ENCODE assay signal across 1 cellular context in the genomic region with DNA sequence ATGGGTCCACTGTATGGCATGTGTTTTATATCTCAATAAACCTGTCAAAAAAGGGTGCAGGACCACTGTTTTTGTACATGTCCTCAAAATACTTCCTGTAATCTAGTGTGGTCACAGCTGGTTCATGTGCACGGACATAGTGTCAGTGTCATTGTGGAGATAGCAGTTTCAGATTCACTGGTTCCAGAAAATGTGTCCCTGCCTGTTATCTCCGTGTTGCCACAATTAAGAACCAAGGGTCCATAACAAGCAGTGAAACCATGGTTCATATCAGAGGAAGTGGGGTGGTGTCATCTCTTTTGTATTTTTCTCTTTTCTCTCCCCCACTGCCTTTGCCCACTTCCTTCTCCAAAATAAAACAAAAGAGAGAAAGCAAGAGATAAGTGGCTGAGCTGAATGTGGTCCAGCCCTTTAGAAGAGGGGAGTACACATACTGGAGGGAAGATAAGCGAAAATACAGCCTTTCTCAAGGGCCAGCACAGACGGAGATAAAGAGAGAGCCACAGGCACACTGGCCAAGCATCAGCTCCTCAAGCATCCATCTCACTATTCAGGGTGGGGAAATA.
A peak's percentile ranks its signal among the peaks of the same experiment; 100 is the strongest.
TF ChIP-seq lines count a peak whose summit lies in the region.

No MANE protein-coding gene starts in this region.

TF ChIP-seq in K562, 482 proteins besides CTCF, POLR2A, EP300 and RAD21 (continued from another document and continues in another):
- TF ChIP-seq, protein P1, sequence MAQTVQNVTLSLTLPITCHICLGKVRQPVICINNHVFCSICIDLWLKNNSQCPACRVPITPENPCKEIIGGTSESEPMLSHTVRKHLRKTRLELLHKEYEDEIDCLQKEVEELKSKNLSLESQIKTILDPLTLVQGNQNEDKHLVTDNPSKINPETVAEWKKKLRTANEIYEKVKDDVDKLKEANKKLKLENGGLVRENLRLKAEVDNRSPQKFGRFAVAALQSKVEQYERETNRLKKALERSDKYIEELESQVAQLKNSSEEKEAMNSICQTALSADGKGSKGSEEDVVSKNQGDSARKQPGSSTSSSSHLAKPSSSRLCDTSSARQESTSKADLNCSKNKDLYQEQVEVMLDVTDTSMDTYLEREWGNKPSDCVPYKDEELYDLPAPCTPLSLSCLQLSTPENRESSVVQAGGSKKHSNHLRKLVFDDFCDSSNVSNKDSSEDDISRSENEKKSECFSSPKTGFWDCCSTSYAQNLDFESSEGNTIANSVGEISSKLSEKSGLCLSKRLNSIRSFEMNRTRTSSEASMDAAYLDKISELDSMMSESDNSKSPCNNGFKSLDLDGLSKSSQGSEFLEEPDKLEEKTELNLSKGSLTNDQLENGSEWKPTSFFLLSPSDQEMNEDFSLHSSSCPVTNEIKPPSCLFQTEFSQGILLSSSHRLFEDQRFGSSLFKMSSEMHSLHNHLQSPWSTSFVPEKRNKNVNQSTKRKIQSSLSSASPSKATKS (CRISPR knock-in tag; IDR thresholded peaks at IDR 0.05), result no peak
- TF ChIP-seq, protein P2, sequence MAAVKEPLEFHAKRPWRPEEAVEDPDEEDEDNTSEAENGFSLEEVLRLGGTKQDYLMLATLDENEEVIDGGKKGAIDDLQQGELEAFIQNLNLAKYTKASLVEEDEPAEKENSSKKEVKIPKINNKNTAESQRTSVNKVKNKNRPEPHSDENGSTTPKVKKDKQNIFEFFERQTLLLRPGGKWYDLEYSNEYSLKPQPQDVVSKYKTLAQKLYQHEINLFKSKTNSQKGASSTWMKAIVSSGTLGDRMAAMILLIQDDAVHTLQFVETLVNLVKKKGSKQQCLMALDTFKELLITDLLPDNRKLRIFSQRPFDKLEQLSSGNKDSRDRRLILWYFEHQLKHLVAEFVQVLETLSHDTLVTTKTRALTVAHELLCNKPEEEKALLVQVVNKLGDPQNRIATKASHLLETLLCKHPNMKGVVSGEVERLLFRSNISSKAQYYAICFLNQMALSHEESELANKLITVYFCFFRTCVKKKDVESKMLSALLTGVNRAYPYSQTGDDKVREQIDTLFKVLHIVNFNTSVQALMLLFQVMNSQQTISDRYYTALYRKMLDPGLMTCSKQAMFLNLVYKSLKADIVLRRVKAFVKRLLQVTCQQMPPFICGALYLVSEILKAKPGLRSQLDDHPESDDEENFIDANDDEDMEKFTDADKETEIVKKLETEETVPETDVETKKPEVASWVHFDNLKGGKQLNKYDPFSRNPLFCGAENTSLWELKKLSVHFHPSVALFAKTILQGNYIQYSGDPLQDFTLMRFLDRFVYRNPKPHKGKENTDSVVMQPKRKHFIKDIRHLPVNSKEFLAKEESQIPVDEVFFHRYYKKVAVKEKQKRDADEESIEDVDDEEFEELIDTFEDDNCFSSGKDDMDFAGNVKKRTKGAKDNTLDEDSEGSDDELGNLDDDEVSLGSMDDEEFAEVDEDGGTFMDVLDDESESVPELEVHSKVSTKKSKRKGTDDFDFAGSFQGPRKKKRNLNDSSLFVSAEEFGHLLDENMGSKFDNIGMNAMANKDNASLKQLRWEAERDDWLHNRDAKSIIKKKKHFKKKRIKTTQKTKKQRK (IDR thresholded peaks at IDR 0.05; ENCODE audit: borderline replicate concordance, low read depth, low read length), result no peak
- no peak for TF ChIP-seq ZNF347 (CRISPR knock-in tag; IDR thresholded peaks at IDR 0.05; ENCODE audit: low read depth)
- no peak for TF ChIP-seq GTF2A2 (tag; IDR thresholded peaks at IDR 0.05)
- TF ChIP-seq, protein P3, sequence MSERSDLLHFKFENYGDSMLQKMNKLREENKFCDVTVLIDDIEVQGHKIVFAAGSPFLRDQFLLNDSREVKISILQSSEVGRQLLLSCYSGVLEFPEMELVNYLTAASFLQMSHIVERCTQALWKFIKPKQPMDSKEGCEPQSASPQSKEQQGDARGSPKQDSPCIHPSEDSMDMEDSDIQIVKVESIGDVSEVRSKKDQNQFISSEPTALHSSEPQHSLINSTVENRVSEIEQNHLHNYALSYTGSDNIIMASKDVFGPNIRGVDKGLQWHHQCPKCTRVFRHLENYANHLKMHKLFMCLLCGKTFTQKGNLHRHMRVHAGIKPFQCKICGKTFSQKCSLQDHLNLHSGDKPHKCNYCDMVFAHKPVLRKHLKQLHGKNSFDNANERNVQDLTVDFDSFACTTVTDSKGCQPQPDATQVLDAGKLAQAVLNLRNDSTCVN (CRISPR knock-in tag; IDR thresholded peaks at IDR 0.05), result no peak
- TF ChIP-seq, protein P4, sequence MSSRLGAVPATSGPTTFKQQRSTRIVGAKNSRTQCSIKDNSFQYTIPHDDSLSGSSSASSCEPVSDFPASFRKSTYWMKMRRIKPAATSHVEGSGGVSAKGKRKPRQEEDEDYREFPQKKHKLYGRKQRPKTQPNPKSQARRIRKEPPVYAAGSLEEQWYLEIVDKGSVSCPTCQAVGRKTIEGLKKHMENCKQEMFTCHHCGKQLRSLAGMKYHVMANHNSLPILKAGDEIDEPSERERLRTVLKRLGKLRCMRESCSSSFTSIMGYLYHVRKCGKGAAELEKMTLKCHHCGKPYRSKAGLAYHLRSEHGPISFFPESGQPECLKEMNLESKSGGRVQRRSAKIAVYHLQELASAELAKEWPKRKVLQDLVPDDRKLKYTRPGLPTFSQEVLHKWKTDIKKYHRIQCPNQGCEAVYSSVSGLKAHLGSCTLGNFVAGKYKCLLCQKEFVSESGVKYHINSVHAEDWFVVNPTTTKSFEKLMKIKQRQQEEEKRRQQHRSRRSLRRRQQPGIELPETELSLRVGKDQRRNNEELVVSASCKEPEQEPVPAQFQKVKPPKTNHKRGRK (tag; IDR thresholded peaks at IDR 0.05), result no peak
- no peak for TF ChIP-seq ILF3 (IDR thresholded peaks at IDR 0.05; ENCODE audit: borderline replicate concordance)
- TF ChIP-seq NELFE (IDR thresholded peaks at IDR 0.05; ENCODE audit: insufficient read depth, insufficient read length), result no peak
- no peak for TF ChIP-seq XRCC5 (IDR thresholded peaks at IDR 0.05; ENCODE audit: low read depth, low read length)
- TF ChIP-seq ILK (tag; IDR thresholded peaks at IDR 0.05; ENCODE audit: borderline replicate concordance, low read depth), result no peak
- TF ChIP-seq BMI1 (IDR thresholded peaks at IDR 0.05; ENCODE audit: low read length), result no peak
- no peak for TF ChIP-seq PTTG1 (tag; IDR thresholded peaks at IDR 0.05; ENCODE audit: low read depth)
- no peak for TF ChIP-seq SRSF3 (IDR thresholded peaks at IDR 0.05; ENCODE audit: insufficient read depth, low read length)
- TF ChIP-seq CTBP1 (IDR thresholded peaks at IDR 0.05; ENCODE audit: borderline replicate concordance), result peak; percentile 94
- TF ChIP-seq SIRT6 (IDR thresholded peaks at IDR 0.05; ENCODE audit: low read depth, low read length), result no peak
- peak; percentile 52; the same call in 1 of the 2 replicates for TF ChIP-seq L3MBTL2 (IDR thresholded peaks at IDR 0.05)
- TF ChIP-seq, protein P5, sequence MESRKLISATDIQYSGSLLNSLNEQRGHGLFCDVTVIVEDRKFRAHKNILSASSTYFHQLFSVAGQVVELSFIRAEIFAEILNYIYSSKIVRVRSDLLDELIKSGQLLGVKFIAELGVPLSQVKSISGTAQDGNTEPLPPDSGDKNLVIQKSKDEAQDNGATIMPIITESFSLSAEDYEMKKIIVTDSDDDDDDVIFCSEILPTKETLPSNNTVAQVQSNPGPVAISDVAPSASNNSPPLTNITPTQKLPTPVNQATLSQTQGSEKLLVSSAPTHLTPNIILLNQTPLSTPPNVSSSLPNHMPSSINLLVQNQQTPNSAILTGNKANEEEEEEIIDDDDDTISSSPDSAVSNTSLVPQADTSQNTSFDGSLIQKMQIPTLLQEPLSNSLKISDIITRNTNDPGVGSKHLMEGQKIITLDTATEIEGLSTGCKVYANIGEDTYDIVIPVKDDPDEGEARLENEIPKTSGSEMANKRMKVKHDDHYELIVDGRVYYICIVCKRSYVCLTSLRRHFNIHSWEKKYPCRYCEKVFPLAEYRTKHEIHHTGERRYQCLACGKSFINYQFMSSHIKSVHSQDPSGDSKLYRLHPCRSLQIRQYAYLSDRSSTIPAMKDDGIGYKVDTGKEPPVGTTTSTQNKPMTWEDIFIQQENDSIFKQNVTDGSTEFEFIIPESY (CRISPR knock-in tag; IDR thresholded peaks at IDR 0.05), result peak; percentile 42
- TF ChIP-seq DACH1 (IDR thresholded peaks at IDR 0.05; ENCODE audit: partially characterized antibody), result peak; percentile 74
- TF ChIP-seq, protein P6, sequence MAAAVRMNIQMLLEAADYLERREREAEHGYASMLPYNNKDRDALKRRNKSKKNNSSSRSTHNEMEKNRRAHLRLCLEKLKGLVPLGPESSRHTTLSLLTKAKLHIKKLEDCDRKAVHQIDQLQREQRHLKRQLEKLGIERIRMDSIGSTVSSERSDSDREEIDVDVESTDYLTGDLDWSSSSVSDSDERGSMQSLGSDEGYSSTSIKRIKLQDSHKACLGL (CRISPR knock-in tag; IDR thresholded peaks at IDR 0.05; ENCODE audit: borderline replicate concordance, poor library complexity, severe bottlenecking), result no peak
- TF ChIP-seq OTX1 (CRISPR knock-in tag; IDR thresholded peaks at IDR 0.05), result no peak
- no peak for TF ChIP-seq HNRNPUL1 (IDR thresholded peaks at IDR 0.05; ENCODE audit: low read length)
- 0 out of 2 replicates have a peak, but pooled peaks have one; percentile 69 for TF ChIP-seq ZBED1 (IDR thresholded peaks at IDR 0.05)
- no peak for TF ChIP-seq SREBF1 (IDR thresholded peaks at IDR 0.05; ENCODE audit: borderline replicate concordance, low read depth, low read length)
- no peak for TF ChIP-seq DDX20 (tag; IDR thresholded peaks at IDR 0.05; ENCODE audit: low read depth)
- TF ChIP-seq ZNF134 (CRISPR knock-in tag; conservative IDR thresholded peaks at IDR 0.05), result no peak
- TF ChIP-seq SMARCC2 (IDR thresholded peaks at IDR 0.05; ENCODE audit: low read depth), result peak; percentile 75; the same call in 1 of the 2 replicates
- no peak for TF ChIP-seq NCOA4 (IDR thresholded peaks at IDR 0.05; ENCODE audit: partially characterized antibody)
- no peak for TF ChIP-seq JUN (IDR thresholded peaks at IDR 0.05; ENCODE audit: borderline replicate concordance, low read depth, low read length)
- TF ChIP-seq JUN (CRISPR knock-in tag; IDR thresholded peaks at IDR 0.05; ENCODE audit: borderline replicate concordance), result no peak
- no peak for TF ChIP-seq MCM5 (IDR thresholded peaks at IDR 0.05; ENCODE audit: low read depth)
- TF ChIP-seq, protein P7, sequence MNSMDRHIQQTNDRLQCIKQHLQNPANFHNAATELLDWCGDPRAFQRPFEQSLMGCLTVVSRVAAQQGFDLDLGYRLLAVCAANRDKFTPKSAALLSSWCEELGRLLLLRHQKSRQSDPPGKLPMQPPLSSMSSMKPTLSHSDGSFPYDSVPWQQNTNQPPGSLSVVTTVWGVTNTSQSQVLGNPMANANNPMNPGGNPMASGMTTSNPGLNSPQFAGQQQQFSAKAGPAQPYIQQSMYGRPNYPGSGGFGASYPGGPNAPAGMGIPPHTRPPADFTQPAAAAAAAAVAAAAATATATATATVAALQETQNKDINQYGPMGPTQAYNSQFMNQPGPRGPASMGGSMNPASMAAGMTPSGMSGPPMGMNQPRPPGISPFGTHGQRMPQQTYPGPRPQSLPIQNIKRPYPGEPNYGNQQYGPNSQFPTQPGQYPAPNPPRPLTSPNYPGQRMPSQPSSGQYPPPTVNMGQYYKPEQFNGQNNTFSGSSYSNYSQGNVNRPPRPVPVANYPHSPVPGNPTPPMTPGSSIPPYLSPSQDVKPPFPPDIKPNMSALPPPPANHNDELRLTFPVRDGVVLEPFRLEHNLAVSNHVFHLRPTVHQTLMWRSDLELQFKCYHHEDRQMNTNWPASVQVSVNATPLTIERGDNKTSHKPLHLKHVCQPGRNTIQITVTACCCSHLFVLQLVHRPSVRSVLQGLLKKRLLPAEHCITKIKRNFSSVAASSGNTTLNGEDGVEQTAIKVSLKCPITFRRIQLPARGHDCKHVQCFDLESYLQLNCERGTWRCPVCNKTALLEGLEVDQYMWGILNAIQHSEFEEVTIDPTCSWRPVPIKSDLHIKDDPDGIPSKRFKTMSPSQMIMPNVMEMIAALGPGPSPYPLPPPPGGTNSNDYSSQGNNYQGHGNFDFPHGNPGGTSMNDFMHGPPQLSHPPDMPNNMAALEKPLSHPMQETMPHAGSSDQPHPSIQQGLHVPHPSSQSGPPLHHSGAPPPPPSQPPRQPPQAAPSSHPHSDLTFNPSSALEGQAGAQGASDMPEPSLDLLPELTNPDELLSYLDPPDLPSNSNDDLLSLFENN (IDR thresholded peaks at IDR 0.05; ENCODE audit: low read depth in 2 of 2, low read length in 2 of 2), result peak in 1 of 2 experiments; percentile 22; a peak in 1 of 4 replicates
- no peak for TF ChIP-seq SMAD2 (IDR thresholded peaks at IDR 0.05; ENCODE audit: low read depth, low read length)
- TF ChIP-seq SIN3A (IDR thresholded peaks at IDR 0.05; ENCODE audit: borderline replicate concordance in 2 of 2, control insufficient read depth in 1 of 2, low read depth in 2 of 2, low read length in 2 of 2), result no peak
- peak; percentile 92 to 94 for TF ChIP-seq KDM1A (IDR thresholded peaks at IDR 0.05)
- TF ChIP-seq RBBP5 (IDR thresholded peaks at IDR 0.05; ENCODE audit: borderline replicate concordance, insufficient read depth, low read length, poor library complexity, severe bottlenecking), result no peak
- no peak for TF ChIP-seq FIP1L1 (IDR thresholded peaks at IDR 0.05; ENCODE audit: low read depth, low read length, poor library complexity, severe bottlenecking)
- TF ChIP-seq MBD2 (IDR thresholded peaks at IDR 0.05; ENCODE audit: borderline replicate concordance, low read depth), result peak; percentile 20; the same call in 1 of the 2 replicates
- no peak for TF ChIP-seq ZNF3 (CRISPR knock-in tag; IDR thresholded peaks at IDR 0.05)
- TF ChIP-seq DIDO1 (tag; IDR thresholded peaks at IDR 0.05; ENCODE audit: low read depth), result no peak
- peak; percentile 67 for TF ChIP-seq MEF2D (tag; conservative IDR thresholded peaks at IDR 0.05; ENCODE audit: low read depth)
- no peak for TF ChIP-seq TCF7L2 (IDR thresholded peaks at IDR 0.05; ENCODE audit: low read depth, low read length)
- no peak; the same call in 1 of the 2 replicates for TF ChIP-seq ZNF274 (IDR thresholded peaks at IDR 0.05; ENCODE audit: borderline replicate concordance, low read depth, low read length)
- TF ChIP-seq, protein P8, sequence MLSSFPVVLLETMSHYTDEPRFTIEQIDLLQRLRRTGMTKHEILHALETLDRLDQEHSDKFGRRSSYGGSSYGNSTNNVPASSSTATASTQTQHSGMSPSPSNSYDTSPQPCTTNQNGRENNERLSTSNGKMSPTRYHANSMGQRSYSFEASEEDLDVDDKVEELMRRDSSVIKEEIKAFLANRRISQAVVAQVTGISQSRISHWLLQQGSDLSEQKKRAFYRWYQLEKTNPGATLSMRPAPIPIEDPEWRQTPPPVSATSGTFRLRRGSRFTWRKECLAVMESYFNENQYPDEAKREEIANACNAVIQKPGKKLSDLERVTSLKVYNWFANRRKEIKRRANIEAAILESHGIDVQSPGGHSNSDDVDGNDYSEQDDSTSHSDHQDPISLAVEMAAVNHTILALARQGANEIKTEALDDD (IDR thresholded peaks at IDR 0.05), result 0 out of 2 replicates have a peak, but pooled peaks have one; percentile 37
- TF ChIP-seq, protein P9, sequence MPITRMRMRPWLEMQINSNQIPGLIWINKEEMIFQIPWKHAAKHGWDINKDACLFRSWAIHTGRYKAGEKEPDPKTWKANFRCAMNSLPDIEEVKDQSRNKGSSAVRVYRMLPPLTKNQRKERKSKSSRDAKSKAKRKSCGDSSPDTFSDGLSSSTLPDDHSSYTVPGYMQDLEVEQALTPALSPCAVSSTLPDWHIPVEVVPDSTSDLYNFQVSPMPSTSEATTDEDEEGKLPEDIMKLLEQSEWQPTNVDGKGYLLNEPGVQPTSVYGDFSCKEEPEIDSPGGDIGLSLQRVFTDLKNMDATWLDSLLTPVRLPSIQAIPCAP (CRISPR knock-in tag; IDR thresholded peaks at IDR 0.05; ENCODE audit: borderline replicate concordance), result no peak
- TF ChIP-seq RNF2 (IDR thresholded peaks at IDR 0.05), result peak; percentile 46; the same call in 1 of the 2 replicates
- TF ChIP-seq ZNF354B (CRISPR knock-in tag; IDR thresholded peaks at IDR 0.05), result no peak
- TF ChIP-seq MYBL2 (IDR thresholded peaks at IDR 0.05; ENCODE audit: low read depth), result no peak
- no peak for TF ChIP-seq MYBL2 (CRISPR knock-in tag; IDR thresholded peaks at IDR 0.05; ENCODE audit: borderline replicate concordance)
- peak; percentile 74; the same call in 1 of the 2 replicates for TF ChIP-seq FOXJ3 (CRISPR knock-in tag; IDR thresholded peaks at IDR 0.05)
- no peak for TF ChIP-seq KLF10 (CRISPR knock-in tag; IDR thresholded peaks at IDR 0.05)
